In genomic region chr17:10309003-10309974, GRCh38 we compare ENCODE assay signal across 17 cellular contexts.
DNase-seq lines count a peak whose midpoint lies in the region; TF ChIP-seq lines count a peak whose summit lies in the region.
"Had no signal": no experiment of that assay in that cellular context is flagged by ENCODE, and none has a peak within 500 bp of the region (broad histone marks: within the 10 kb centered on the region; RNA-seq: fewer than 3 reads in every experiment).

No MANE protein-coding gene starts in this region.

- H3K36me3 ChIP-seq in trophoblast cell (ENCODE audit: control insufficient read depth in 1 of 2, insufficient read depth in 2 of 2, low read length in 2 of 2), result no peaks in the 10 kb centered on the region
- H3K36me3 ChIP-seq in PC-9 (ENCODE audit: low read depth), result no peaks in the 10 kb centered on the region
- no peaks in the 10 kb centered on the region for H3K36me3 ChIP-seq in H7 (replicated peaks; ENCODE audit: control insufficient read depth, insufficient read depth, low read length)
- H3K36me3 ChIP-seq: BLaER1, HAP-1 had no signal

- H3K4me3 ChIP-seq in trophoblast cell (ENCODE audit: low read depth, low read length), result no peak overlapping the region
- H3K4me3 ChIP-seq in PC-9, result no peak overlapping the region
- H3K4me3 ChIP-seq in H7 (ENCODE audit: insufficient read depth, low read depth, low read length), result no peak overlapping the region
- H3K4me3 ChIP-seq: BLaER1, GM23248, HAP-1 had no signal

- peak overlapping the region; percentile 97 for H3K27ac ChIP-seq in VCaP
- no peak overlapping the region for H3K27ac ChIP-seq in trophoblast cell (ENCODE audit: low read depth, low read length)
- H3K27ac ChIP-seq in PC-9, result no peak overlapping the region
- H3K27ac ChIP-seq: BLaER1, GM23248, HL-60 had no signal

- no peak for TF ChIP-seq CTCF in VCaP (conservative IDR thresholded peaks at IDR 0.05)
- TF ChIP-seq CTCF in PC-9 (conservative IDR thresholded peaks at IDR 0.05), result no peak

- H2AK5ac ChIP-seq in trophoblast cell (ENCODE audit: low read length), result no peak overlapping the region

- H4K20me1 ChIP-seq in PC-9 (ENCODE audit: insufficient read depth), result no peaks in the 10 kb centered on the region
- H4K20me1 ChIP-seq: BLaER1 had no signal

- H2BK5ac ChIP-seq in trophoblast cell (ENCODE audit: low read depth, low read length, poor library complexity), result no peak overlapping the region

- no peak overlapping the region for H4K8ac ChIP-seq in trophoblast cell (ENCODE audit: low read depth, low read length)

- no peak overlapping the region for H3K4ac ChIP-seq in trophoblast cell (ENCODE audit: low read depth, low read length)

- intact Hi-C loops in PC-9 (cut with micrococcal nuclease; ENCODE audit: unreplicated experiment), result no loop called here

- H4K91ac ChIP-seq in trophoblast cell (ENCODE audit: low read depth, low read length), result no peak overlapping the region

- no TSS peak for BruUV-seq in PC-9 (replicated peaks; lab: Mats Ljungman, UMichigan)

- no peaks in the 10 kb centered on the region for H3K79me1 ChIP-seq in trophoblast cell (ENCODE audit: low read length)

- no peaks in the 10 kb centered on the region for H3K4me1 ChIP-seq in trophoblast cell (ENCODE audit: control insufficient read depth in 1 of 2, insufficient read depth in 2 of 2, low read length in 2 of 2)
- no peaks in the 10 kb centered on the region for H3K4me1 ChIP-seq in PC-9 (replicated peaks; ENCODE audit: insufficient read depth)
- H3K4me1 ChIP-seq: BLaER1, HAP-1 had no signal

- H3K9me3 ChIP-seq in trophoblast cell (ENCODE audit: insufficient read depth, low read depth, low read length) (no peaks in the 10 kb centered on the region), PC-9 (ENCODE audit: insufficient read depth, low read depth) (no peaks in the 10 kb centered on the region)
- H3K9me3 ChIP-seq: BLaER1, HAP-1 had no signal

- H2AFZ ChIP-seq in trophoblast cell (ENCODE audit: insufficient read depth, low read length, poor library complexity) (no peak overlapping the region), PC-9 (no peak overlapping the region)
- H2AFZ ChIP-seq: GM23248 had no signal

- no peak overlapping the region for H3K9ac ChIP-seq in trophoblast cell (ENCODE audit: low read length)
- H3K9ac ChIP-seq: BLaER1, GM23248 had no signal

- no peak overlapping the region for H2BK120ac ChIP-seq in trophoblast cell (ENCODE audit: insufficient read depth, low read length, poor library complexity)

- no peak overlapping the region for H4K12ac ChIP-seq in trophoblast cell (ENCODE audit: low read depth, low read length)

- H3K4me2 ChIP-seq in trophoblast cell (ENCODE audit: low read length) (no peak overlapping the region), PC-9 (no peak overlapping the region)
- H3K4me2 ChIP-seq: BLaER1 had no signal

- POLR2A ChIA-PET in PC-9 (lab: Charles Lee; ENCODE audit: unreplicated experiment), result no interaction called here

- CTCF ChIA-PET in PC-9 (lab: Charles Lee), result no interaction called here

- H3F3A ChIP-seq in PC-9 (ENCODE audit: insufficient read depth, low read depth), result no peaks in the 10 kb centered on the region

- no peak overlapping the region for H3K18ac ChIP-seq in trophoblast cell (ENCODE audit: low read length)

- no peak overlapping the region for H2BK12ac ChIP-seq in trophoblast cell (ENCODE audit: low read length)

- no peaks in the 10 kb centered on the region for H3K9me2 ChIP-seq in PC-9 (ENCODE audit: insufficient read depth)

- H3K27me3 ChIP-seq in trophoblast cell (ENCODE audit: insufficient read depth, low read length) (no peaks in the 10 kb centered on the region), PC-9 (ENCODE audit: insufficient read depth, low read depth) (peaks cover 11% of the 10 kb centered on the region; the same call in 1 of the 2 replicates), H7 (ENCODE audit: control insufficient read depth, insufficient read depth, low read length) (no peaks in the 10 kb centered on the region)
- H3K27me3 ChIP-seq: BLaER1 had no signal

- no peak overlapping the region for H3K14ac ChIP-seq in trophoblast cell (ENCODE audit: low read length)

- H3K23ac ChIP-seq in trophoblast cell (ENCODE audit: low read length), result no peak overlapping the region

- peak; percentile 71 for DNase-seq in ELF-1 (ENCODE audit: low read depth, low spot score)
- peak; percentile 30 for DNase-seq in islet precursor cell
- DNase-seq in trophoblast cell, result peak; percentile 18 to 43
- DNase-seq in PC-9, result no peak
- DNase-seq in midbrain (lab: John Stamatoyannopoulos, UW), result no peak
- no peak for DNase-seq in cerebellar nuclear complex (lab: John Stamatoyannopoulos, UW)
- no peak for DNase-seq in H7
- DNase-seq: 8988T; CD4-positive, alpha-beta memory T cell; DMS153; DMS79; EL; GM23248 had no signal

- WGBS in trophoblast cell (ENCODE audit: extremely low coverage, insufficient coverage, insufficient read length), result no CpG with 5 or more reads among the region's 44 CpGs

- H3K79me2 ChIP-seq in trophoblast cell (ENCODE audit: control insufficient read depth, insufficient read depth, low read length, poor library complexity) (no peaks in the 10 kb centered on the region), PC-9 (ENCODE audit: low read depth) (no peaks in the 10 kb centered on the region)

Comparison
In these comparisons a context has a peak if more than half of its experiments do, and no peak if none do; other contexts are left out.
1. DNase-seq: peak in ELF-1 (single experiment), islet precursor cell (single experiment) and trophoblast cell (2 of 2); none in PC-9 (0 of 2), midbrain (single experiment), cerebellar nuclear complex (0 of 2) and H7 (single experiment).